ENCODE assay signal across 8 cellular contexts in genomic region chr19:4976412-4977298, GRCh38. TPM values are rescaled to one million over a fixed set of nuclear protein-coding genes. Genes with fewer than 3 reads are reported as not detected.
DNase-seq lines count a peak whose midpoint lies in the region; ATAC-seq and TF ChIP-seq lines count a peak whose summit lies in the region.

No MANE protein-coding gene starts in this region.

- H3K27me3 Mint-ChIP-seq in activated T-helper 1 cell treated with anti-CD3 and anti-CD28 coated beads, Interleukin-12 subunit alpha, Interleukin-12 subunit beta, Interleukin-2, Interleukin-4 antibody, amounts not matched to agents 30 ng/mL and 10 ng/mL and 1 ng/mL, durations not matched to agents 14 hours and 24 hours and 36 hours (ENCODE audit: insufficient read depth), result no peaks in the 10 kb centered on the region

- intact Hi-C loops in activated T-helper 1 cell treated with anti-CD3 and anti-CD28 coated beads, Interleukin-12 subunit alpha, Interleukin-12 subunit beta, Interleukin-2, Interleukin-4 antibody, amounts not matched to agents 30 ng/mL and 10 ng/mL and 1 ng/mL, durations not matched to agents 14 hours and 24 hours and 36 hours (cut with micrococcal nuclease), result no loop called here
- intact Hi-C loops in heart right ventricle (cut with DNase I) (loop anchor here in 4 of 10 donors (5.0 to 10.0 kb wide), 3 partner anchors 48 to 58 kb away; no protein-coding TSS in a partner anchor), prostate gland (cut with DNase I) (no loop called here)

- peak overlapping the region; percentile 46; the same call in 1 of the 2 replicates for H3K4me3 ChIP-seq in ACC112 (ENCODE audit: low read depth, low read length)
- no peak overlapping the region for H3K4me3 ChIP-seq in HL-60 (replicated peaks; ENCODE audit: insufficient read depth, low read length)
- peak overlapping the region in 5 of 10 donors; percentile 1 to 23 (median 9) for H3K4me3 ChIP-seq in heart right ventricle
- peak overlapping the region in 1 of 2 donors; percentile 19 for H3K4me3 ChIP-seq in prostate gland

- no peaks in the 10 kb centered on the region for H3K9me3 Mint-ChIP-seq in activated T-helper 1 cell treated with anti-CD3 and anti-CD28 coated beads, Interleukin-12 subunit alpha, Interleukin-12 subunit beta, Interleukin-2, Interleukin-4 antibody, amounts not matched to agents 30 ng/mL and 10 ng/mL and 1 ng/mL, durations not matched to agents 14 hours and 24 hours and 36 hours

- no peak for TF ChIP-seq POLR2A in prostate gland (IDR thresholded peaks at IDR 0.05)

- TF ChIP-seq CTCF in HL-60 (IDR thresholded peaks at IDR 0.05; ENCODE audit: insufficient read depth, low read length) (peak; percentile 85), heart right ventricle (IDR thresholded peaks at IDR 0.05) (peak in 7 of 9 donors; percentile 9 to 58 (median 27)), prostate gland (IDR thresholded peaks at IDR 0.05) (peak; percentile 24 to 59 (median 56))

- peaks cover 11% of the 10 kb centered on the region for H3K36me3 Mint-ChIP-seq in activated T-helper 1 cell treated with anti-CD3 and anti-CD28 coated beads, Interleukin-12 subunit alpha, Interleukin-12 subunit beta, Interleukin-2, Interleukin-4 antibody, amounts not matched to agents 30 ng/mL and 10 ng/mL and 1 ng/mL, durations not matched to agents 14 hours and 24 hours and 36 hours (ENCODE audit: low read depth)

- H3K79me2 ChIP-seq in ACC112 (ENCODE audit: control insufficient read depth, insufficient read depth, low read length, unreplicated experiment), result peaks cover 67% of the 10 kb centered on the region

- H3K27me3 ChIP-seq in ACC112 (ENCODE audit: insufficient read depth, low read length) (no peaks in the 10 kb centered on the region), HL-60 (ENCODE audit: insufficient read depth, poor library complexity, severe bottlenecking) (no peaks in the 10 kb centered on the region), heart right ventricle (no peaks in the 10 kb centered on the region), prostate gland (replicated peaks; ENCODE audit: insufficient read depth) (no peaks in the 10 kb centered on the region)

- H3K36me3 ChIP-seq in ACC112 (ENCODE audit: insufficient read depth, low read length), result no peaks in the 10 kb centered on the region
- H3K36me3 ChIP-seq in heart right ventricle, result peaks cover 0 to 13% (median 0%) of the 10 kb centered on the region in 9 donors
- no peaks in the 10 kb centered on the region for H3K36me3 ChIP-seq in prostate gland

- H3K27ac ChIP-seq in ACC112 (ENCODE audit: low read depth, low read length), result peak overlapping the region; percentile 93
- H3K27ac ChIP-seq in HL-60 (replicated peaks), result peak overlapping the region; percentile 68
- H3K27ac ChIP-seq in heart right ventricle, result peak overlapping the region; percentile 51 to 88 (median 70)
- H3K27ac ChIP-seq in prostate gland, result peak overlapping the region; percentile 90 to 92

- H3K27ac Mint-ChIP-seq in activated T-helper 1 cell treated with anti-CD3 and anti-CD28 coated beads, Interleukin-12 subunit alpha, Interleukin-12 subunit beta, Interleukin-2, Interleukin-4 antibody, amounts not matched to agents 30 ng/mL and 10 ng/mL and 1 ng/mL, durations not matched to agents 14 hours and 24 hours and 36 hours, result peak overlapping the region; percentile 40

- H3K4me1 ChIP-seq in ACC112 (ENCODE audit: control insufficient read depth, insufficient read depth, low read length, unreplicated experiment) (peaks cover 39% of the 10 kb centered on the region), heart right ventricle (peaks cover 6 to 94% (median 74%) of the 10 kb centered on the region in 9 donors), prostate gland (replicated peaks) (peaks cover 39% of the 10 kb centered on the region)

- no peak overlapping the region for H2AFZ ChIP-seq in ACC112 (ENCODE audit: low read length, unreplicated experiment)

- H3K4me1 Mint-ChIP-seq in activated T-helper 1 cell treated with anti-CD3 and anti-CD28 coated beads, Interleukin-12 subunit alpha, Interleukin-12 subunit beta, Interleukin-2, Interleukin-4 antibody, amounts not matched to agents 30 ng/mL and 10 ng/mL and 1 ng/mL, durations not matched to agents 14 hours and 24 hours and 36 hours (ENCODE audit: low read depth), result peaks cover 5% of the 10 kb centered on the region

- WGBS in heart right ventricle, 2 donors, result 35% methylated on average over 33 of the region's 33 CpGs
- 8% methylated on average over 33 of the region's 33 CpGs for WGBS in prostate gland

- DNase-seq in HL-60 (ENCODE audit: low read depth in 1 of 2, low spot score in 1 of 2) (peak; percentile 94 to 97), heart right ventricle (peak; percentile 57 to 65), prostate gland (ENCODE audit: low spot score) (peak; percentile 95)
- DNase-seq in activated T-helper 1 cell treated with anti-CD3 and anti-CD28 coated beads, Interleukin-12 subunit alpha, Interleukin-12 subunit beta, Interleukin-2, Interleukin-4 antibody, amounts not matched to agents 30 ng/mL and 10 ng/mL and 1 ng/mL, durations not matched to agents 14 hours and 24 hours and 36 hours (ENCODE audit: low spot score), result no peak

- no peaks in the 10 kb centered on the region for H3K9me3 ChIP-seq in heart right ventricle
- H3K9me3 ChIP-seq in prostate gland, result no peaks in the 10 kb centered on the region

- no peak overlapping the region for H3K4me3 Mint-ChIP-seq in activated T-helper 1 cell treated with anti-CD3 and anti-CD28 coated beads, Interleukin-12 subunit alpha, Interleukin-12 subunit beta, Interleukin-2, Interleukin-4 antibody, amounts not matched to agents 30 ng/mL and 10 ng/mL and 1 ng/mL, durations not matched to agents 14 hours and 24 hours and 36 hours

- ATAC-seq in heart right ventricle (peak; percentile 58 to 86 (median 70)), GM19452 (IDR thresholded peaks at IDR 0.05; ENCODE audit: unreplicated experiment) (no peak), HG03565 (IDR thresholded peaks at IDR 0.05; ENCODE audit: unreplicated experiment) (no peak), GM18861 (IDR thresholded peaks at IDR 0.05; ENCODE audit: unreplicated experiment) (no peak)

RNA-seq across cellular contexts. Expression of gene KDM4B, which starts 7.7 kb away (rescaled TPM):
- total RNA-seq in activated T-helper 1 cell treated with anti-CD3 and anti-CD28 coated beads, Interleukin-12 subunit alpha, Interleukin-12 subunit beta, Interleukin-2, Interleukin-4 antibody, amounts not matched to agents 30 ng/mL and 10 ng/mL and 1 ng/mL, durations not matched to agents 14 hours and 24 hours and 36 hours, result 38.9 and 45.0 TPM in 2 replicates
- total RNA-seq in heart right ventricle (10 to 100 TPM; 21.4 to 35.8 (median 30.3) TPM), prostate gland (100 to 1,000 TPM in 1 of 2 donors, 10 to 100 TPM in 1; 74.6 to 136 TPM)
- 10 to 100 TPM; 12.4 to 34.4 TPM for polyA plus RNA-seq in heart right ventricle

Comparison
In these comparisons a context has a peak if more than half of its experiments do, and no peak if none do; other contexts are left out.
1. CTCF ChIP-seq: peak in every context shown above with its lines; median percentile 85 in HL-60; 56 in prostate gland; 27 in heart right ventricle.
2. ATAC-seq: peak in heart right ventricle (8 of 8); none in GM19452 (single experiment), HG03565 (single experiment) and GM18861 (single experiment).
3. Peak in every context shown above with its lines, with median percentiles within 50 percentile points of each other: H3K27ac ChIP-seq.